ENCODE assay signal across 30 cellular contexts in genomic region chrX:77638397-77638796, GRCh38.
"Had no signal": no experiment of that assay in that cellular context is flagged by ENCODE, and none has a peak within 500 bp of the region (broad histone marks: within the 10 kb centered on the region; RNA-seq: fewer than 3 reads in every experiment).

No MANE protein-coding gene starts in this region.

- H3K27me3 Mint-ChIP-seq: progenitor cell of endocrine pancreas; stimulated activated memory B cell treated with anti-CD40 and anti-IgM and Interleukin-4, amounts not matched to agents 10 μg/mL and 1 μg/mL and 100 μg/mL, for 72 hours; stimulated activated naive CD8-positive, alpha-beta T cell treated with anti-CD3 and anti-CD28 coated beads, Interleukin-15, amount 100 ng/mL, for 72 hours; type B pancreatic cell had no signal

- H3K4me1 Mint-ChIP-seq: nephron, neural progenitor cell had no signal

- H3K9ac ChIP-seq: neural progenitor cell, parathyroid adenoma had no signal

- H3K36me3 ChIP-seq: neural progenitor cell, ovary, transverse colon, uterus had no signal

- H3K4me3 Mint-ChIP-seq: natural killer cell; nephron; neural progenitor cell; stimulated activated memory B cell treated with anti-CD40 and anti-IgM and Interleukin-4, amounts not matched to agents 10 μg/mL and 1 μg/mL and 100 μg/mL, for 72 hours; stimulated activated naive CD8-positive, alpha-beta T cell treated with anti-CD3 and anti-CD28 coated beads, Interleukin-15, amount 100 ng/mL, for 72 hours; type B pancreatic cell had no signal

- H3K4me2 ChIP-seq: neural progenitor cell, smooth muscle cell had no signal

- H3K27ac Mint-ChIP-seq: natural killer cell; nephron; neural progenitor cell; progenitor cell of endocrine pancreas; stimulated activated memory B cell treated with anti-CD40 and anti-IgM and Interleukin-4, amounts not matched to agents 10 μg/mL and 1 μg/mL and 100 μg/mL, for 72 hours; stimulated activated naive CD8-positive, alpha-beta T cell treated with anti-CD3 and anti-CD28 coated beads, Interleukin-15, amount 100 ng/mL, for 72 hours; type B pancreatic cell had no signal

- H3K9me3 ChIP-seq: ovary, psoas muscle, spleen, suprapubic skin, testis, tibial artery, transverse colon, upper lobe of right lung, uterus had no signal

- H2AFZ ChIP-seq: neural progenitor cell, parathyroid adenoma had no signal

- H3K27ac ChIP-seq: neural progenitor cell, ovary, parathyroid adenoma, psoas muscle, skin epidermis, spleen, suprapubic skin, testis, tibial artery, transverse colon, upper lobe of right lung, uterus had no signal

- ATAC-seq: natural killer cell; psoas muscle; right cardiac atrium; sciatic nerve; stimulated activated memory B cell treated with anti-CD40 and anti-IgM and Interleukin-4, amounts not matched to agents 10 μg/mL and 1 μg/mL and 100 μg/mL, for 72 hours; stimulated activated naive CD8-positive, alpha-beta T cell treated with anti-CD3 and anti-CD28 coated beads, Interleukin-15, amount 100 ng/mL, for 72 hours; stimulated activated naive CD8-positive, alpha-beta T cell treated with anti-CD3 and anti-CD28 coated beads, Interleukin-15, Interleukin-2, amounts not matched to agents 100 U/mL and 50 U/mL, for 24 hours; upper lobe of right lung had no signal

- H3K27me3 ChIP-seq: neural progenitor cell, ovary, spleen, suprapubic skin, testis, tibial artery, transverse colon, upper lobe of right lung, uterus had no signal

- H3K4me1 ChIP-seq: neural progenitor cell, parathyroid adenoma, psoas muscle, spleen, suprapubic skin, testis, tibial artery, transverse colon, upper lobe of right lung, uterus had no signal

- DNase-seq: natural killer cell; occipital lobe; ovary; psoas muscle; right cardiac atrium; spleen; stimulated activated CD4-positive, alpha-beta T cell treated with anti-CD3 and anti-CD28 coated beads, Interleukin-12 subunit alpha, Interleukin-12 subunit beta, amount 100 ng/mL, for 4 hours; stimulated activated CD4-positive, alpha-beta T cell treated with anti-CD3 and anti-CD28 coated beads, Interleukin-1b, Interleukin-23, amount 100 ng/mL, for 48 hours; stimulated activated CD4-positive, alpha-beta T cell treated with anti-CD3 and anti-CD28 coated beads, Interleukin-4, amount 100 ng/mL, for 1 hour; stimulated activated CD4-positive, alpha-beta T cell treated with anti-CD3 and anti-CD28 coated beads, Interleukin-4, amount 100 ng/mL, for 4 hours; stimulated activated CD8-positive, alpha-beta memory T cell treated with anti-CD3 and anti-CD28 coated beads, Interleukin-4, amount 100 ng/mL, for 48 hours; stimulated activated naive CD4-positive, alpha-beta T cell; stimulated activated naive CD8-positive, alpha-beta T cell treated with anti-CD3 and anti-CD28 coated beads, Interleukin-15, amount 100 ng/mL, for 72 hours; stimulated activated naive CD8-positive, alpha-beta T cell treated with anti-CD3 and anti-CD28 coated beads, Interleukin-15, Interleukin-2, amounts not matched to agents 100 U/mL and 50 U/mL, for 24 hours; substantia nigra; testis; tibial artery; transverse colon; upper lobe of right lung; uterus had no signal

- H3K36me3 Mint-ChIP-seq: natural killer cell had no signal

- H3K9me3 Mint-ChIP-seq: natural killer cell; stimulated activated naive CD8-positive, alpha-beta T cell treated with anti-CD3 and anti-CD28 coated beads, Interleukin-15, amount 100 ng/mL, for 72 hours had no signal

- H3K4me3 ChIP-seq: neural progenitor cell, ovary, psoas muscle, skin epidermis, smooth muscle cell, spleen, suprapubic skin, testis, tibial artery, transverse colon, upper lobe of right lung, uterus had no signal
